Comparison of ENCODE assay signal across 1 cellular context in the genomic region with DNA sequence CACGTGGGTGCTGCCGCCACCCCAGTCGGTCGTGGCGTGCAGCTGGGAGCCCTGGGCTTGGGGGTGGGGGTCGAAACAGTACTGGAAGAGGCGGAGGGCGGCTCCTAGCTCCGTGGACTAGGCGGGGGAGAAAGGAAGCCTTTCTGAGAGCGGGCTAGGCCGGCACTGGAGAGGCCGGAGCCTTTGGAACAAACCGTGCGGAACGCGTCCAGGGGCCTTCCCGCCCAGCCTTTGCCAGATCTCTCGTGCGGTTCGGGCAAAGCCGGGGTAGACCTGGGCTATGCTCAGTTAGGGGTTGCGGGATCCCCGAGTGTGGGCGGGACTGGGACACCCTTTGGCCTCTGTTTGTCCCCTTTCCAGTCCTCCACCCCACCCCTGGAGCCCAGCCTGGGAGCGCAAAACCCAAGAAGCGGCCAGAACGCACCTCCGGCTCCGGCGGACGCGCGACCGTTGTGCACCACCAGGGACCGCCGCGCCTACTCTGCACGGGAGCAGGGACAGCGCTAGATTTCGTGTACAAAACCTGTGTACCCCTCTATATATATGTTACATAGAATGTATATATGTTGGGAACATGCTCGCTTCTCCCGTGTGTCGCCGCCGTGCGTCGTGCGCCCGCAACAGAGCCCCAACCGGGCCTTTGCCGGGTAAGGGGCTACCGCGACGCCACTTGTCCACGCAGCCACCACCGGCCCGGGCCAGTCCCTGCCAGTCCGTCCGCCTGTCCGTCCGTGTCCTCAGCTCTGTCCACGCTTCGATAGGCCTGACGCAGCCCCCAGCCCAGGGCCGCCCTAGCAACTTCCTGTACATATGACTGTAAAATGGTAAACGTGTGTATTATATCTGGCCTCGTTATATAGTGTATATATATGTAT.
TF ChIP-seq lines count a peak whose summit lies in the region.

No MANE protein-coding gene starts in this region.

TF ChIP-seq in IMR-90, 13 proteins besides CTCF, POLR2A, EP300 and RAD21:
- no peak for TF ChIP-seq FOS (IDR thresholded peaks at IDR 0.05; ENCODE audit: low read depth, low read length)
- TF ChIP-seq CEBPB (IDR thresholded peaks at IDR 0.05; ENCODE audit: low read depth, low read length), result no peak
- no peak for TF ChIP-seq MAFK (IDR thresholded peaks at IDR 0.05; ENCODE audit: low read depth, low read length)
- TF ChIP-seq MXI1 (IDR thresholded peaks at IDR 0.05; ENCODE audit: borderline replicate concordance, low read depth, low read length), result no peak
- TF ChIP-seq NFE2L2 (IDR thresholded peaks at IDR 0.05; ENCODE audit: low read depth, low read length), result no peak
- no peak for TF ChIP-seq SMC3 (IDR thresholded peaks at IDR 0.05; ENCODE audit: low read depth, low read length)
- TF ChIP-seq MAZ (IDR thresholded peaks at IDR 0.05; ENCODE audit: borderline replicate concordance, low read depth, low read length), result no peak
- TF ChIP-seq BHLHE40 (IDR thresholded peaks at IDR 0.05; ENCODE audit: low read depth, low read length), result no peak
- TF ChIP-seq CHD1 (IDR thresholded peaks at IDR 0.05; ENCODE audit: low read depth, low read length), result no peak
- no peak for TF ChIP-seq RCOR1 (IDR thresholded peaks at IDR 0.05; ENCODE audit: insufficient replicate concordance, low read length)
- no peak for TF ChIP-seq RFX5 (IDR thresholded peaks at IDR 0.05; ENCODE audit: low read depth, low read length)
TF ChIP-seq in IMR-90: peak in this region for 0.
